29 cellular contexts compared by ENCODE assay signal in the genomic region with DNA sequence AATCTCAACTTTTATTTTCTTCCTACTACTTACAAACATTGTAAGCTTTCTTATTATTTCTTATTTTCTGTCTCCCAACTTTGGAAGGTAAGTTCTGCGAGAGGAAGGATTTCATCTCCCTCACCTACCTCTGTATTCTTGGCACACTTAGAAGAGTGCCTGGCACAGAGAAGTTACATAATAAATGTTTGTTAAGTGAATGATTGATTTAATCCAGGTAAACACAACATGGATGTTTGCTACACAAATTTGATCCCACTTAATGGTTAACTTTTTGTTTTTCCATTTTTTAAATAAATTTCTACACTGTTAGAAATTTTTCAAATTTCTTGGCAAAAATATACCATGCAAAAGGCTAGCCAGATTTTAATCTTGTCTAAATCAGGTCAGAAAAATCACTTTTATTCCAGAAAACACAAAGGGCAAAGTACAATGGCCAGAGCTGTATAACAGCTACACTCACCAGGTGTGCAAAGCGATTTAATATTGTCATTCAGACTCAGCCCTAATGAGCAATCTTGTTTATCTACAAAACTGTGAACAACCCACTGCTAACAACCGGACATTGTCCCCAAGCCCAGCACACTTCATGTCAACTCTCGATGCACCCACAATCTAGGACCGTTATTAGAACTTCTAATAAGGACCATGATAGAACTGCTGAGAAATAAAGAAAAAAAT.
"Had no signal": no experiment of that assay in that cellular context is flagged by ENCODE, and none has a peak within 500 bp of the region (broad histone marks: within the 10 kb centered on the region; RNA-seq: fewer than 3 reads in every experiment).

No MANE protein-coding gene starts in this region.

- DNase-seq: activated CD4-positive, alpha-beta T cell treated with anti-CD3 and anti-CD28 coated beads for 48 hours; activated CD4-positive, alpha-beta T cell treated with anti-CD3 and anti-CD28 coated beads, Interleukin-2, amount 50 U/mL, for 48 hours; activated CD8-positive, alpha-beta memory T cell treated with anti-CD3 and anti-CD28 coated beads for 24 hours; activated gamma-delta T cell; activated naive CD4-positive, alpha-beta T cell treated with anti-CD3 and anti-CD28 coated beads, Interleukin-2, amount 10 ng/mL, durations not matched to agents 7 days and 5 days; activated naive CD8-positive, alpha-beta T cell treated with anti-CD3 and anti-CD28 coated beads, Interleukin-2, amount 10 ng/mL, durations not matched to agents 7 days and 5 days; activated T-cell treated with anti-CD3 and anti-CD28 coated beads, Interleukin-2, amount 50 U/mL, for 1 hour; brain microvascular endothelial cell; caudate nucleus; effector CD4-positive, alpha-beta T cell; esophagus squamous epithelium; foreskin melanocyte; naive thymus-derived CD4-positive, alpha-beta T cell; nucleus accumbens; right cardiac atrium; stimulated activated CD4-positive, alpha-beta T cell treated with anti-CD3 and anti-CD28 coated beads, Interleukin-2, amount 100 ng/mL, for 48 hours; stimulated activated naive CD4-positive, alpha-beta T cell treated with Interleukin-2 at 50 U/mL for 16 hours; T-helper 9 cell had no signal

- H3K4me1 Mint-ChIP-seq: activated naive CD4-positive, alpha-beta T cell treated with anti-CD3 and anti-CD28 coated beads, Interleukin-2, amount 10 ng/mL, durations not matched to agents 7 days and 5 days had no signal

- H3K27ac ChIP-seq: ascending aorta, brain microvascular endothelial cell, epithelial cell of prostate, esophagus squamous epithelium, tibial nerve, VCaP had no signal

- H3K36me3 Mint-ChIP-seq: activated naive CD4-positive, alpha-beta T cell treated with anti-CD3 and anti-CD28 coated beads, Interleukin-2, amount 10 ng/mL, durations not matched to agents 7 days and 5 days; activated naive CD8-positive, alpha-beta T cell treated with anti-CD3 and anti-CD28 coated beads, Interleukin-2, amount 10 ng/mL, durations not matched to agents 7 days and 5 days; mesothelial cell of epicardium had no signal

- H3K9me3 Mint-ChIP-seq: dendritic cell treated with granulocyte-macrophage colony-stimulating factor and Interleukin-4, amounts not matched to agents 40 ng/mL and 50 ng/mL, for 4 days had no signal

- ATAC-seq: activated CD4-positive, CD25-positive, alpha-beta regulatory T cell treated with anti-CD3 and anti-CD28 coated beads, Interleukin-2, amount 50 U/mL, for 24 hours; naive thymus-derived CD4-positive, alpha-beta T cell; right cardiac atrium had no signal

- H3K4me3 Mint-ChIP-seq: activated naive CD4-positive, alpha-beta T cell treated with anti-CD3 and anti-CD28 coated beads, Interleukin-2, amount 10 ng/mL, durations not matched to agents 7 days and 5 days; activated naive CD8-positive, alpha-beta T cell treated with anti-CD3 and anti-CD28 coated beads, Interleukin-2, amount 10 ng/mL, durations not matched to agents 7 days and 5 days; dendritic cell treated with granulocyte-macrophage colony-stimulating factor and Interleukin-4, amounts not matched to agents 40 ng/mL and 50 ng/mL, for 4 days; mesothelial cell of epicardium; naive thymus-derived CD4-positive, alpha-beta T cell; neural crest cell; T-helper 1 cell treated with Interleukin-12 subunit alpha and Interleukin-12 subunit beta and Interleukin-4 antibody, amounts not matched to agents 30 μg/mL and 1 μg/mL, for 36 hours had no signal

- H3K4me3 ChIP-seq: ascending aorta, esophagus squamous epithelium, tibial nerve had no signal

- FAIRE-seq: islet of Langerhans, TTC549 had no signal

- H3K4me1 ChIP-seq: tibial nerve had no signal

- H3K9me3 ChIP-seq: ascending aorta, esophagus squamous epithelium, tibial nerve had no signal

- H3K36me3 ChIP-seq: ascending aorta, brain microvascular endothelial cell, esophagus squamous epithelium, tibial nerve had no signal

- H3K27ac Mint-ChIP-seq: activated naive CD4-positive, alpha-beta T cell treated with anti-CD3 and anti-CD28 coated beads, Interleukin-2, amount 10 ng/mL, durations not matched to agents 7 days and 5 days; activated naive CD8-positive, alpha-beta T cell treated with anti-CD3 and anti-CD28 coated beads, Interleukin-2, amount 10 ng/mL, durations not matched to agents 7 days and 5 days; dendritic cell treated with granulocyte-macrophage colony-stimulating factor and Interleukin-4, amounts not matched to agents 40 ng/mL and 50 ng/mL, for 4 days; mesothelial cell of epicardium; naive thymus-derived CD4-positive, alpha-beta T cell; T-helper 1 cell treated with Interleukin-12 subunit alpha and Interleukin-12 subunit beta and Interleukin-4 antibody, amounts not matched to agents 30 μg/mL and 1 μg/mL, for 36 hours had no signal

- H3K27me3 ChIP-seq: ascending aorta, brain microvascular endothelial cell, esophagus squamous epithelium, tibial nerve had no signal
